In genomic region chr11:119309411-119309810, GRCh38 we compare ENCODE assay signal across 13 cellular contexts. TPM values are rescaled to one million over a fixed set of nuclear protein-coding genes. Genes with fewer than 3 reads are reported as not detected.
"Had no signal": no experiment of that assay in that cellular context is flagged by ENCODE, and none has a peak within 500 bp of the region (broad histone marks: within the 10 kb centered on the region; RNA-seq: fewer than 3 reads in every experiment).

No MANE protein-coding gene starts in this region.

- H3K4me3 Mint-ChIP-seq: nephron progenitor cell had no signal

- H3K36me3 ChIP-seq: colonic mucosa had no signal

- H3K27ac ChIP-seq: colonic mucosa, hepatocyte, SJSA1 had no signal

- DNase-seq: activated CD4-positive, alpha-beta T cell treated with anti-CD3 and anti-CD28 coated beads for 4 hours; activated T-cell treated with anti-CD3 and anti-CD28 coated beads, Interleukin-2, amount 50 U/mL, for 1 hour; colonic mucosa; effector CD4-positive, alpha-beta T cell; mesendoderm; nephron progenitor cell had no signal

- H3K4me1 ChIP-seq: colonic mucosa, SJSA1 had no signal

- H3K9me3 Mint-ChIP-seq: nephron progenitor cell had no signal

- H3K27me3 ChIP-seq: SJSA1 had no signal

- H3K27ac Mint-ChIP-seq: nephron progenitor cell had no signal

- H3K4me3 ChIP-seq: colonic mucosa, hepatocyte, SJSA1 had no signal

- H3K79me2 ChIP-seq: hepatocyte had no signal

- H2AFZ ChIP-seq: hepatocyte had no signal

- H3K9me3 ChIP-seq: colonic mucosa, SJSA1 had no signal

- H3K4me2 ChIP-seq: hepatocyte had no signal

RNA-seq across cellular contexts. Expression of gene MFRP, which starts 37.1 kb away (rescaled TPM):
- total RNA-seq: astrocyte, cardiac septum, colonic mucosa, hepatocyte, kidney epithelial cell, liver, osteocyte, SJSA1 had no signal
- polyA plus RNA-seq: hepatocyte, liver had no signal
